1 cellular context compared by ENCODE assay signal in the genomic region with DNA sequence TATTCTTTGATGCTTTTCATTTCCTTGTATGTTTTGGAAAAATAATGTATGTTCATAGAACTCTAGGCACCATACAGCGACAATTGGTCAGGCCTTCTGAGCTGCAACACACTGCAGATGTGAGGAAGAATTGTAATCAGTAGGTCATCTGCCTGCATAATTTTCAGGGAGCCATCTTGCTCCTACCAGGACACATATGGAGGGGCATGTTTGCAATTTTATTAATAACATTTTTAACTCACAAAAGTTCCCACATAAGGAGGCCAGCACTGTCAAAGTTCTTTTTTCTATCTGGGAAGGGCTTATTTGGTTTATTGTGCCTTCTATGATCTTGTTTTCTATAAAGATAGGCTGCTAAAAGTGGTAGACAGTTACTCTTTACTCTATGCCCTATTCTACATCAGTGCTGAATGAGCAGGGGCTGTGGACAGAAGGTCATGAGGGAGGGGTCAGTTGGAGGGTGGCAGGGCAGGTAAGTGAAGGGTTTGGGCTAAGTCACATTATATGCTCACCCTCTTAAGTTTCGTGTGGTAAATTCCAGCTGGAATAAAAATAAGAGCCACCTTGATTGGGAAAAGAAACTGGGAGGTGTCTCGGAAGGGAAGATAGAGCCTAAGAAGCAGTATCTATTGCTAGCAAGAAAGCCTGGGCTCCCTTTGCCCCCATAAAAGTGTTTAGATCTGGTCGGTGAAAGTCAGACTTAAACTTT.
TF ChIP-seq lines count a peak whose summit lies in the region.

No MANE protein-coding gene starts in this region.

TF ChIP-seq in K562, 482 proteins besides CTCF, POLR2A, EP300 and RAD21 (continued from another document and continues in another):
- TF ChIP-seq ZNF609 (CRISPR knock-in tag; IDR thresholded peaks at IDR 0.05; ENCODE audit: borderline replicate concordance), result no peak
- peak; percentile 58 for TF ChIP-seq ZKSCAN8 (CRISPR knock-in tag; IDR thresholded peaks at IDR 0.05)
- no peak for TF ChIP-seq CCNT2 (IDR thresholded peaks at IDR 0.05; ENCODE audit: borderline replicate concordance, extremely low read depth, insufficient read length, low read depth, low read length)
- no peak for TF ChIP-seq BCLAF1 (IDR thresholded peaks at IDR 0.05; ENCODE audit: borderline replicate concordance in 1 of 2, control insufficient read depth in 1 of 2, low read depth in 2 of 2, low read length in 1 of 2)
- no peak for TF ChIP-seq SREBF1 (IDR thresholded peaks at IDR 0.05; ENCODE audit: borderline replicate concordance, low read depth, low read length)
- TF ChIP-seq AFF4 (CRISPR knock-in tag; IDR thresholded peaks at IDR 0.05), result no peak
- TF ChIP-seq JUNB (CRISPR knock-in tag; conservative IDR thresholded peaks at IDR 0.05), result no peak
- TF ChIP-seq, protein P1, sequence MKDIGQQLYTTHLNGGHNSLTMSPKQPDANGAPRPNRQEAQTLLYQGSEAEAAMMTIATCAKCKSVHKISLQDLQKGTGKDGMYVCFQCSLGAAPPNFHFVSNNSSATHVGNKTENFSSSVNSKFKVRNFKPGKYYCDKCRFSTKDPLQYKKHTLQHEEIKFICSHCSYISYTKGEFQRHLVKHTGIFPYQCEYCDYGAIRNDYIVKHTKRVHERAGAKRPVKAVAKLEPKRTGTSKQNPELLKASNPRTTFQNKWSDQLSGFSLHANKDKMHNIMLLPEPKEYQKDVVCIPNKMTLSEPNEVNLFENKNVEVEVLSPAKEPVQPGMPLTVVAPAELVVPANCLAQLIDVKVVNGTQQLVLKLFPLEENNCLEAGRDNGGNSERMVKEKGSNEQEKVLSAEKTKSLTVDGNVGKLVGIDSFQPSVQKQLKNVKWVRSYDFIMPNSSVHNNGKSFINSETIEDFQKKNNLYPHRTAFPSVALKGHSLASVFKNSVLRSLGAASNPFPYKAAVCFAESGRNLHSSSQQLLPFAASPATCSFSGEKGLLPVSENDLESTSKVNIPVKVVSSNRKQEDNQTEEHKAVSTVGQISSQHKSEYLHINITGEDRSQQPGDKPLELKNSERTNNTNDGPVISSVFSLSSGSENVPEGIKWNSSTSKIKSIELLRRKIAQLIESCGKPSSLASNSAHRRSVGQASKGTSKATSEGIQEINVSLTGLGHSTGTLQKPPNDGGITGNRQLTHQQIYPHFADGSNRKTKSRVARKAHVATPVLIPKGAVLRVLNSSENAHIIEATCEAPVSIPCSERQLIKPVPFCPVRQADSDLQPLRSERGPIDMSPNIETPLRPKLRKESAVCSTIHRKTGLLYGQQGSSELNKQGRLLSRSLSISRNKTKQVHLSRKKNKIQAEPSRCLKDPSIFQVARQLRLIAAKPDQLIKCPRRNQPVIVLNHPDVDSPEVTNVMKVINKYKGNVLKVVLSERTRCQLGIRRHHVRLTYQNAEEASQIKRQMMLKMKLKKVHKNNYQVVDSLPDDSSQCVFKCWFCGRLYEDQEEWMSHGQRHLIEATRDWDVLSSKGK (CRISPR knock-in tag; IDR thresholded peaks at IDR 0.05), result no peak
- no peak for TF ChIP-seq ZNF140 (CRISPR knock-in tag; IDR thresholded peaks at IDR 0.05)
- TF ChIP-seq BCL6 (CRISPR knock-in tag; IDR thresholded peaks at IDR 0.05), result peak; percentile 68
- peak; percentile 57; the same call in 1 of the 2 replicates for TF ChIP-seq ZBTB17 (CRISPR knock-in tag; IDR thresholded peaks at IDR 0.05)
- TF ChIP-seq NFE2 (IDR thresholded peaks at IDR 0.05; ENCODE audit: low read depth), result no peak
- no peak for TF ChIP-seq FOXK2 (conservative IDR thresholded peaks at IDR 0.05 in 1 of 2, IDR thresholded peaks at IDR 0.05 in 1 of 2; ENCODE audit: low read depth in 2 of 2)
- TF ChIP-seq EZH2 (IDR thresholded peaks at IDR 0.05; ENCODE audit: borderline replicate concordance, low read depth, low read length), result no peak
- peak; percentile 68 for TF ChIP-seq BACH1 (tag; IDR thresholded peaks at IDR 0.05)
- TF ChIP-seq SMC3 (conservative IDR thresholded peaks at IDR 0.05; ENCODE audit: insufficient read depth, low read depth, low read length), result no peak
- no peak for TF ChIP-seq KHSRP (IDR thresholded peaks at IDR 0.05)
- no peak for TF ChIP-seq NFXL1 (CRISPR knock-in tag; IDR thresholded peaks at IDR 0.05)
- TF ChIP-seq MCM3 (IDR thresholded peaks at IDR 0.05), result no peak
- peak; percentile 50; the same call in 1 of the 2 replicates for TF ChIP-seq ZNF239 (CRISPR knock-in tag; IDR thresholded peaks at IDR 0.05)
- TF ChIP-seq NR4A1 (CRISPR knock-in tag; IDR thresholded peaks at IDR 0.05), result no peak
- peak; percentile 80 for TF ChIP-seq NR4A1 (tag; IDR thresholded peaks at IDR 0.05)
- no peak for TF ChIP-seq PML (IDR thresholded peaks at IDR 0.05; ENCODE audit: low read length)
- no peak for TF ChIP-seq TEAD4 (IDR thresholded peaks at IDR 0.05; ENCODE audit: low read length)
- TF ChIP-seq TEAD4 (CRISPR knock-in tag; IDR thresholded peaks at IDR 0.05; ENCODE audit: borderline replicate concordance), result no peak
- no peak for TF ChIP-seq HNRNPL (IDR thresholded peaks at IDR 0.05; ENCODE audit: low read depth, low read length)
- no peak for TF ChIP-seq RBM22 (IDR thresholded peaks at IDR 0.05; ENCODE audit: low read depth, low read length, poor library complexity, severe bottlenecking)
- TF ChIP-seq SFPQ (IDR thresholded peaks at IDR 0.05; ENCODE audit: low read depth, low read length), result no peak
- TF ChIP-seq ZFPM2 (CRISPR knock-in tag; IDR thresholded peaks at IDR 0.05), result no peak
- no peak for TF ChIP-seq ZNF707 (CRISPR knock-in tag; conservative IDR thresholded peaks at IDR 0.05)
- TF ChIP-seq, protein P2, sequence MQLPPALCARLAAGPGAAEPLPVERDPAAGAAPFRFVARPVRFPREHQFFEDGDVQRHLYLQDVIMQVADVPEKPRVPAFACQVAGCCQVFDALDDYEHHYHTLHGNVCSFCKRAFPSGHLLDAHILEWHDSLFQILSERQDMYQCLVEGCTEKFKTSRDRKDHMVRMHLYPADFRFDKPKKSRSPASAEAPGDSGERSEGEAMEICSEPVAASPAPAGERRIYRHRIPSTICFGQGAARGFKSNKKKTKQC (CRISPR knock-in tag; IDR thresholded peaks at IDR 0.05), result no peak
- TF ChIP-seq XRCC3 (IDR thresholded peaks at IDR 0.05), result no peak
- no peak for TF ChIP-seq GATA2 (CRISPR knock-in tag; IDR thresholded peaks at IDR 0.05)
- TF ChIP-seq GTF2E2 (tag; IDR thresholded peaks at IDR 0.05), result 0 out of 2 replicates have a peak, but pooled peaks have one; percentile 10
- no peak for TF ChIP-seq GATAD2B (IDR thresholded peaks at IDR 0.05; ENCODE audit: borderline replicate concordance)
- no peak; the same call in none of the 2 replicates for TF ChIP-seq ZNF589 (CRISPR knock-in tag; IDR thresholded peaks at IDR 0.05; ENCODE audit: low read depth)
